23 cellular contexts compared by ENCODE assay signal in genomic region chr1:7103322-7104052, GRCh38.
"Had no signal": no experiment of that assay in that cellular context is flagged by ENCODE, and none has a peak within 500 bp of the region (broad histone marks: within the 10 kb centered on the region; RNA-seq: fewer than 3 reads in every experiment).

No MANE protein-coding gene starts in this region.

- H3K9me3 ChIP-seq: gastroesophageal sphincter, left ventricle myocardium inferior, pancreas, tibial artery, vagina had no signal

- H3K4me3 ChIP-seq: coronary artery, gastroesophageal sphincter, heart left ventricle, left ventricle myocardium inferior, pancreas, tibial artery, vagina had no signal

- H3K4me1 ChIP-seq: gastroesophageal sphincter, heart left ventricle, left ventricle myocardium inferior, tibial artery, vagina had no signal

- FAIRE-seq: kidney, pancreas had no signal

- ATAC-seq: activated CD8-positive, alpha-beta T cell treated with anti-CD3 and anti-CD28 coated beads, Interleukin-2, amount 10 ng/mL, durations not matched to agents 7 days and 5 days; activated naive CD8-positive, alpha-beta T cell treated with anti-CD3 and anti-CD28 coated beads, Interleukin-2, amount 50 U/mL, for 24 hours; gastroesophageal sphincter; heart left ventricle; naive thymus-derived CD4-positive, alpha-beta T cell had no signal

- DNase-seq: activated CD4-positive, alpha-beta T cell treated with anti-CD3 and anti-CD28 coated beads, Interleukin-2, amount 10 ng/mL, durations not matched to agents 24 days and 14 days; activated CD4-positive, CD25-positive, alpha-beta regulatory T cell; activated CD8-positive, alpha-beta T cell treated with anti-CD3 and anti-CD28 coated beads, Interleukin-2, amount 10 ng/mL, durations not matched to agents 7 days and 5 days; activated effector memory CD4-positive, alpha-beta T cell treated with Interleukin-2 at 50 U/mL for 16 hours; activated naive CD4-positive, alpha-beta T cell treated with anti-CD3 and anti-CD28 coated beads, Interleukin-2, amount 10 ng/mL, durations not matched to agents 7 days and 5 days; activated naive CD8-positive, alpha-beta T cell treated with anti-CD3 and anti-CD28 coated beads, Interleukin-2, amount 50 U/mL, for 24 hours; activated T-cell treated with anti-CD3 and anti-CD28 coated beads, Interleukin-2, amount 50 U/mL, for 24 hours; aorta; heart left ventricle; kidney; left ventricle myocardium inferior; naive thymus-derived CD4-positive, alpha-beta T cell; pancreas; stimulated activated CD4-positive, alpha-beta T cell treated with anti-CD3 and anti-CD28 coated beads, Interleukin-12 subunit alpha, Interleukin-12 subunit beta, amount 100 ng/mL, for 4 hours; stimulated activated CD4-positive, alpha-beta T cell treated with anti-CD3 and anti-CD28 coated beads, Interleukin-1b, Interleukin-23, amount 100 ng/mL, for 48 hours; stimulated activated CD8-positive, alpha-beta memory T cell treated with anti-CD3 and anti-CD28 coated beads, Interleukin-4, amount 100 ng/mL, for 48 hours; stimulated activated naive CD4-positive, alpha-beta T cell; T-helper 1 cell; T-helper 9 cell; tibial artery had no signal

- H3K36me3 ChIP-seq: gastroesophageal sphincter, heart left ventricle, left ventricle myocardium inferior, pancreas, tibial artery, vagina had no signal

- H3K27ac ChIP-seq: coronary artery, gastroesophageal sphincter, heart left ventricle, left ventricle myocardium inferior, pancreas, tibial artery, vagina had no signal

- H3K27me3 ChIP-seq: pancreas, vagina had no signal
